8 cellular contexts compared by ENCODE assay signal in the genomic region with DNA sequence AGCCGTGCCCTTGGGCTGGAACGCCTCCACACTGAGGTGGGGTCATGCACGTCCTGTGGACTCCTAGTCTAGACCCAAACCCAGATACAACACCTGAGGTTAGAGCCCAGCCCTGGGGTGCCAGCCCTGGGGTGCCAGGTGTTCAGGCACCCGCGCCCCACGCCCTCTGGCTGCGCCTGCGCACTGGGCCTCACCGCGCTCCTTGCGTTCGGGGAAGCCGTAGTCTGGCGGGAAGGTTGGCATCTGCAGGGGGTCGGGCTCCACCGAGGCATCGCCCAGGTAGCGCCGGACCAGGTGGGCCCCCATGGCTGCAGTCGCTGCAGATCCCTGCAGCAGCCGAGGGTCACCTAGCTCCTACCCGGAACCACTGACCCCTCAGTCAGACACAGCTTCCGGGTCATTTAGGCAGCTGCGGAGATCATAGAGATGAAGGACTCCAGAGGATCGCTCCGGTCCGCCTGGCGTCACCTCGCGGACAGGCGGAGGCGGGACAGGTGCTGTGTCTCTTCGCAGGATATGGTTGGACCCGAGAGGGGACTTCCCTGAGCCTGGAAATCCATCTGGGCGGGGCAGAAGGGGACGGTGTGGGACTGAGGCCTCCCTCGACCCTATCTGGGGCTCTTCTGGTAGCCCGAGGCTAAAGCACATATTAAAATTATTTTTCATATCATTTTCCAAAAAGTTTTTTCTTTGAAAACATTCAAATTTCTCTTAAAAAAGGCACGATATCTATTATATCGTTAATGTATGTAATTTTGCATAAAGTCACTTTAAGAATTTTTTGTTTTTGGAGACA. TPM values are rescaled to one million over a fixed set of nuclear protein-coding genes. Genes with fewer than 3 reads are reported as not detected.
DNase-seq lines count a peak whose midpoint lies in the region; ATAC-seq, FAIRE-seq and TF ChIP-seq lines count a peak whose summit lies in the region.

A gene (minus strand): TSS at position 372 of the 796 bp plus-strand sequence. CDS start 66 bp downstream, at position 306.

- H3K4me1 ChIP-seq in adrenal gland (replicated peaks in 1 of 2) (peaks cover 9 to 20% of the 10 kb centered on the region in 2 donors), heart right ventricle (peaks cover 4 to 47% (median 32%) of the 10 kb centered on the region in 9 donors), upper lobe of right lung (peaks cover 25% of the 10 kb centered on the region)

- POLR2A ChIA-PET in T-cell (lab: Charles Lee) = interaction anchor here (0.5 to 1.0 kb wide), 2 partner anchors 118 to 134 kb away, joined by 3 to 12 read pairs; a partner anchor contains a TSS

- DNase-seq in GM12891 (ENCODE audit: insufficient read length, low spot score) (peak; percentile 82), NCI-H1436 treated with DMSO at 0.1 percent for 48 hours (lab: John Stamatoyannopoulos, UW) (peak; percentile 89), T-cell (peak; percentile 77 to 91 (median 85)), adrenal gland (peak; percentile 86 to 95 (median 92)), heart right ventricle (peak; percentile 89 to 92), posterior vena cava (ENCODE audit: low spot score) (peak; percentile 96), upper lobe of right lung (peak; percentile 94)

- H3K4me1 Mint-ChIP-seq in T-cell = peaks cover 42 to 51% (median 44%) of the 10 kb centered on the region in 3 donors

- no peaks in the 10 kb centered on the region for H3K27me3 Mint-ChIP-seq in T-cell

- H3K36me3 Mint-ChIP-seq in T-cell = peaks cover 7% of the 10 kb centered on the region

- H3K27ac ChIP-seq in adrenal gland = peak within 1 kb of the TSS in 4 of 5 donors; percentile 32 to 80 (median 66)
- peak within 1 kb of the TSS; percentile 70 to 95 (median 92) for H3K27ac ChIP-seq in heart right ventricle
- H3K27ac ChIP-seq in upper lobe of right lung = peak within 1 kb of the TSS; percentile 75

- H3K27ac Mint-ChIP-seq in T-cell = peak within 1 kb of the TSS; percentile 92 to 93

- H3K27me3 ChIP-seq in adrenal gland (no peaks in the 10 kb centered on the region), heart right ventricle (no peaks in the 10 kb centered on the region), upper lobe of right lung (no peaks in the 10 kb centered on the region)

- no peaks in the 10 kb centered on the region for H3K36me3 ChIP-seq in adrenal gland (replicated peaks in 1 of 2)
- peaks cover 0 to 25% (median 0%) of the 10 kb centered on the region in 9 donors for H3K36me3 ChIP-seq in heart right ventricle
- no peaks in the 10 kb centered on the region for H3K36me3 ChIP-seq in upper lobe of right lung

- TF ChIP-seq POLR2A in GM12891 (IDR thresholded peaks at IDR 0.05; ENCODE audit: low read depth, low read length) = peak; percentile 89
- peak in 1 of 2 donors; percentile 49 for TF ChIP-seq POLR2A in adrenal gland (IDR thresholded peaks at IDR 0.05)

- peak within 1 kb of the TSS; percentile 88 to 98 (median 96) for H3K4me3 ChIP-seq in adrenal gland
- peak within 1 kb of the TSS; percentile 69 to 99 (median 96) for H3K4me3 ChIP-seq in heart right ventricle
- H3K4me3 ChIP-seq in upper lobe of right lung = peak within 1 kb of the TSS; percentile 87

- WGBS in adrenal gland, 4 donors = 2 to 14% (median 6%) methylated on average over 8 to 40 of the region's 40 CpGs
- 3% methylated on average over 40 of the region's 40 CpGs for WGBS in heart right ventricle, 2 donors

- FAIRE-seq in GM12891 (lab: Jason Lieb, UNC) = peak; percentile 93

- no peaks in the 10 kb centered on the region for H3K9me3 ChIP-seq in adrenal gland (replicated peaks in 1 of 3)
- H3K9me3 ChIP-seq in heart right ventricle = no peaks in the 10 kb centered on the region
- H3K9me3 ChIP-seq in upper lobe of right lung = no peaks in the 10 kb centered on the region

- H3K4me3 Mint-ChIP-seq in T-cell = peak within 1 kb of the TSS; percentile 94 to 95 (median 94)

- CTCF ChIA-PET in T-cell (lab: Charles Lee) = interaction anchor here (0.6 to 4.2 kb wide), 6 partner anchors 16 to 837 kb away, joined by 3 to 56 read pairs (median 4); a partner anchor contains a TSS

- H3K9me3 Mint-ChIP-seq in T-cell = no peaks in the 10 kb centered on the region

- ATAC-seq in HG02852 (IDR thresholded peaks at IDR 0.05; ENCODE audit: unreplicated experiment) (peak; percentile 80), T-cell (replicated peaks in 1 of 4) (peak; percentile 96 to 97 (median 96)), heart right ventricle (peak; percentile 95 to 98 (median 98)), upper lobe of right lung (peak; percentile 97)

- intact Hi-C loops in adrenal gland (cut with DNase I) (loop anchor here in 1 of 2 donors (5.0 kb wide), 1 partner anchor 115 kb away; no protein-coding TSS in a partner anchor), heart right ventricle (cut with DNase I) (loop anchor here in 9 of 10 donors (2.0 to 10.0 kb wide), 8 partner anchors 113 to 323 kb away; a partner anchor contains a TSS), posterior vena cava (cut with DNase I) (no loop called here), upper lobe of right lung (cut with DNase I) (no loop called here)

- peak; percentile 58 to 67 (median 65) for TF ChIP-seq CTCF in adrenal gland (IDR thresholded peaks at IDR 0.05)
- TF ChIP-seq CTCF in heart right ventricle (IDR thresholded peaks at IDR 0.05) = peak; percentile 53 to 91 (median 70)
- peak; percentile 74 for TF ChIP-seq CTCF in upper lobe of right lung (IDR thresholded peaks at IDR 0.05)

TF ChIP-seq in GM12891, 5 proteins besides CTCF, POLR2A, EP300 and RAD21:
- TF ChIP-seq POU2F2 (IDR thresholded peaks at IDR 0.05; ENCODE audit: low read depth, low read length) (peak; percentile 33; the same call in 1 of the 2 replicates), SPI1 (IDR thresholded peaks at IDR 0.05; ENCODE audit: low read depth, low read length) (no peak), PAX5 (IDR thresholded peaks at IDR 0.05; ENCODE audit: insufficient read depth, low read length, severe bottlenecking) (peak; percentile 67), TAF1 (IDR thresholded peaks at IDR 0.05; ENCODE audit: low read depth, low read length) (peak; percentile 72; the same call in 1 of the 2 replicates), POLR2AphosphoS5 (IDR thresholded peaks at IDR 0.05; ENCODE audit: low read depth, low read length) (peak; percentile 85)

RNA-seq across cellular contexts. Expression of the gene that starts here (rescaled TPM):
- 194 TPM for polyA plus RNA-seq in GM12891 (2012; ENCODE audit: low read depth, missing spikeins)
- 100 to 1,000 TPM in 1 of 5 donors, 10 to 100 TPM in 4; 47.9 to 112 (median 90.4) TPM for total RNA-seq in T-cell
- total RNA-seq in adrenal gland = 100 to 1,000 TPM; 170 to 658 (median 300) TPM
- 100 to 1,000 TPM in 2 of 3 donors, 10 to 100 TPM in 1; 19.1 to 848 (median 637) TPM for polyA plus RNA-seq in adrenal gland
- 100 to 1,000 TPM; 347 to 525 (median 467) TPM for total RNA-seq in heart right ventricle
- polyA plus RNA-seq in heart right ventricle = 1,000 to 10,000 TPM; 1,131 to 1,673 TPM
- total RNA-seq in posterior vena cava = 100 to 1,000 TPM; 157 to 177 TPM
- 113 TPM for total RNA-seq in upper lobe of right lung

Comparison
In these comparisons a context has a peak if more than half of its experiments do, and no peak if none do; other contexts are left out.
1. Peak in every context shown above with its lines: DNase-seq, ATAC-seq, H3K4me3 ChIP-seq and H3K27ac ChIP-seq.
2. intact Hi-C loops: an anchor here in heart right ventricle (2.0 to 10.0 kb wide); none called in posterior vena cava and upper lobe of right lung.